ENCODE assay signal across 23 cellular contexts in the genomic region with DNA sequence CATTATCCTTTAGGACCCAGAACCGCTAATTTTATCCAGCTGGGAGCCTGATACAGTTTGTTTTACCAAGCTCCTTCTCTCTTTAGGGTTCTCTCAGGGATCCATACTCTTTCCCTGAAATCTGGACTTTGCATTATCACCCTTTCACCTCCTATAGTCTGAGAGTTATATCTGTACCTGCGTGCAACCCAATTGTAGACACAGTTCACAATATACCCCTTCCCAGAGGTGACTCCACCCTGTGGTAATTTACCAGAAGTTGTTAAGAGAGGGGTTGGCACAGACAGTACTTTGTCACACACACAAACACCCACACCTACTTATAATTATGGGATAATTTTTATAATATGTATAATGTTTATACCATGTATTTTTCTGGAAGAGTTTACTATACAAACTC.
A peak's percentile ranks its signal among the peaks of the same experiment; 100 is the strongest.
DNase-seq lines count a peak whose midpoint lies in the region; FAIRE-seq lines count a peak whose summit lies in the region.
"Had no signal": no experiment of that assay in that cellular context is flagged by ENCODE, and none has a peak within 500 bp of the region (broad histone marks: within the 10 kb centered on the region; RNA-seq: fewer than 3 reads in every experiment).

No MANE protein-coding gene starts in this region.

- H3K79me2 ChIP-seq in mesendoderm (ENCODE audit: control insufficient read depth, insufficient read depth, low read length) (no peaks in the 10 kb centered on the region), trophoblast cell (ENCODE audit: control insufficient read depth, insufficient read depth, low read length, poor library complexity) (no peaks in the 10 kb centered on the region)

- no peak overlapping the region for H4K91ac ChIP-seq in trophoblast cell (ENCODE audit: low read depth, low read length)

- H3K18ac ChIP-seq in mesendoderm (ENCODE audit: low read length) (no peak overlapping the region), trophoblast cell (ENCODE audit: low read length) (no peak overlapping the region)

- H2BK15ac ChIP-seq in mesendoderm (replicated peaks; ENCODE audit: low read depth) = no peak overlapping the region

- no peak overlapping the region for H3K56ac ChIP-seq in mesendoderm (ENCODE audit: low read length)

- H3K4ac ChIP-seq in mesendoderm (ENCODE audit: low read depth, low read length) = peak overlapping the region; percentile 36
- no peak overlapping the region for H3K4ac ChIP-seq in trophoblast cell (ENCODE audit: low read depth, low read length)

- H2BK5ac ChIP-seq in mesendoderm (ENCODE audit: low read length) = no peak overlapping the region
- no peak overlapping the region for H2BK5ac ChIP-seq in trophoblast cell (ENCODE audit: low read depth, low read length, poor library complexity)

- H3K4me3 ChIP-seq in mesendoderm (ENCODE audit: low read length) (no peak overlapping the region), small intestine (ENCODE audit: low read depth in 1 of 2, low read length in 2 of 2) (no peak overlapping the region), trophoblast cell (ENCODE audit: low read depth, low read length) (no peak overlapping the region)
- H3K4me3 ChIP-seq: BLaER1 had no signal

- H2BK120ac ChIP-seq in mesendoderm (ENCODE audit: low read depth, low read length) (no peak overlapping the region), trophoblast cell (ENCODE audit: insufficient read depth, low read length, poor library complexity) (no peak overlapping the region)

- H3K36me3 ChIP-seq in mesendoderm (ENCODE audit: control insufficient read depth, insufficient read depth, low read length) = no peaks in the 10 kb centered on the region
- H3K36me3 ChIP-seq in small intestine (ENCODE audit: control insufficient read depth in 2 of 2, insufficient read depth in 2 of 2, low read length in 2 of 2) = no peaks in the 10 kb centered on the region
- no peaks in the 10 kb centered on the region for H3K36me3 ChIP-seq in trophoblast cell (ENCODE audit: control insufficient read depth in 1 of 2, insufficient read depth in 2 of 2, low read length in 2 of 2)
- H3K36me3 ChIP-seq: BE2C, BLaER1 had no signal

- H3K14ac ChIP-seq in trophoblast cell (ENCODE audit: low read length) = no peak overlapping the region

- no peak overlapping the region for H2AFZ ChIP-seq in trophoblast cell (ENCODE audit: insufficient read depth, low read length, poor library complexity)

- H4K5ac ChIP-seq in mesendoderm (ENCODE audit: low read length) = no peak overlapping the region

- FAIRE-seq in small intestine (lab: Jason Lieb, UNC) = no peak
- FAIRE-seq: GM12891, GM19239 had no signal

- H3K23ac ChIP-seq in mesendoderm (ENCODE audit: low read length) (no peak overlapping the region), trophoblast cell (ENCODE audit: low read length) (no peak overlapping the region)

- H3K4me1 ChIP-seq in mesendoderm (ENCODE audit: control insufficient read depth, low read depth, low read length) (no peaks in the 10 kb centered on the region), small intestine (ENCODE audit: control insufficient read depth in 2 of 2, insufficient read depth in 1 of 2, low read depth in 1 of 2, low read length in 1 of 2) (peaks cover 0 to 2% of the 10 kb centered on the region in 2 donors), trophoblast cell (ENCODE audit: control insufficient read depth in 1 of 2, insufficient read depth in 2 of 2, low read length in 2 of 2) (peaks cover 0 to 3% of the 10 kb centered on the region in 2 experiments)
- H3K4me1 ChIP-seq: BE2C, BLaER1 had no signal

- no peak overlapping the region for H3K4me2 ChIP-seq in mesendoderm (ENCODE audit: low read length)
- H3K4me2 ChIP-seq in trophoblast cell (ENCODE audit: low read length) = no peak overlapping the region
- H3K4me2 ChIP-seq: BLaER1 had no signal

- DNase-seq in mesendoderm (no peak), small intestine (peak; percentile 33), NCI-H2029 treated with DMSO at 0.1 percent for 48 hours (lab: John Stamatoyannopoulos, UW) (no peak), cerebellar cortex (ENCODE audit: low spot score) (no peak), trophoblast cell (no peak)
- DNase-seq: 8988T; ACHN; BE2C; C1 segment of cervical spinal cord; CD4-positive, alpha-beta memory T cell; CD4-positive, CD25-positive, alpha-beta regulatory T cell; CD8-positive, alpha-beta memory T cell; COR-L47; DMS 273 treated with DMSO at 0.1 percent for 48 hours; DMS153; DMS53; DMS79; DND-41; EL; GDM1 had no signal

- H2AK5ac ChIP-seq in mesendoderm (ENCODE audit: low read length) = no peak overlapping the region
- no peak overlapping the region for H2AK5ac ChIP-seq in trophoblast cell (ENCODE audit: low read length)

- H4K8ac ChIP-seq in mesendoderm (ENCODE audit: low read depth, low read length) = no peak overlapping the region
- H4K8ac ChIP-seq in trophoblast cell (ENCODE audit: low read depth, low read length) = no peak overlapping the region

- H3K27me3 ChIP-seq in mesendoderm (ENCODE audit: insufficient read depth, low read length, poor library complexity) (no peaks in the 10 kb centered on the region), small intestine (ENCODE audit: control insufficient read depth in 2 of 2, insufficient read depth in 2 of 2, low read length in 2 of 2) (no peaks in the 10 kb centered on the region), trophoblast cell (ENCODE audit: insufficient read depth, low read length) (no peaks in the 10 kb centered on the region)
- H3K27me3 ChIP-seq: BE2C, BLaER1 had no signal

- H3K9me3 ChIP-seq in small intestine (ENCODE audit: control insufficient read depth, low read depth) (peaks cover 1% of the 10 kb centered on the region), trophoblast cell (ENCODE audit: insufficient read depth, low read depth, low read length) (no peaks in the 10 kb centered on the region)
- H3K9me3 ChIP-seq: BE2C had no signal

- no peak overlapping the region for H4K12ac ChIP-seq in trophoblast cell (ENCODE audit: low read depth, low read length)

- no peaks in the 10 kb centered on the region for H3K79me1 ChIP-seq in mesendoderm (ENCODE audit: low read length)
- H3K79me1 ChIP-seq in trophoblast cell (ENCODE audit: low read length) = no peaks in the 10 kb centered on the region

- no CpG with 5 or more reads among the region's 2 CpGs for WGBS in mesendoderm (ENCODE audit: extremely low coverage, insufficient coverage, low lambda C conversion rate)
- 50 to 80% (median 57%) methylated on average over 2 of the region's 2 CpGs for WGBS in small intestine, 3 donors
- no CpG with 5 or more reads among the region's 2 CpGs for WGBS in trophoblast cell (ENCODE audit: extremely low coverage, insufficient coverage, insufficient read length)

- H3K9ac ChIP-seq in mesendoderm (ENCODE audit: low read length) (no peak overlapping the region), trophoblast cell (ENCODE audit: low read length) (no peak overlapping the region)
- H3K9ac ChIP-seq: BLaER1 had no signal

- H2BK12ac ChIP-seq in trophoblast cell (ENCODE audit: low read length) = no peak overlapping the region

- H3K27ac ChIP-seq in mesendoderm (ENCODE audit: low read depth, low read length) (no peak overlapping the region), small intestine (ENCODE audit: low read depth in 1 of 2, low read length in 1 of 2) (no peak overlapping the region), trophoblast cell (ENCODE audit: low read depth, low read length) (no peak overlapping the region)
- H3K27ac ChIP-seq: BLaER1 had no signal
